Comparison of ENCODE assay signal across 1 cellular context in genomic region chr12:9449657-9450126, GRCh38.
TF ChIP-seq lines count a peak whose summit lies in the region.
"Not testable (repeated sequence)": the region's sequence is repeated elsewhere in the genome, so short reads cannot be mapped to it uniquely, and the experiment has no call there.

No MANE protein-coding gene starts in this region.

TF ChIP-seq in K562, 482 proteins besides CTCF, POLR2A, EP300 and RAD21:
- TF ChIP-seq CC2D1A (IDR thresholded peaks at IDR 0.05) (peak; percentile 91), C11orf30 (IDR thresholded peaks at IDR 0.05; ENCODE audit: low read depth) (peak; percentile 58), MBD2 (IDR thresholded peaks at IDR 0.05; ENCODE audit: borderline replicate concordance, low read depth) (0 out of 2 replicates have a peak, but pooled peaks have one; percentile 22), E2F6 (IDR thresholded peaks at IDR 0.05; ENCODE audit: borderline replicate concordance in 1 of 2, extremely low read depth in 1 of 2, insufficient read depth in 1 of 2, insufficient read length in 1 of 2, low read depth in 1 of 2, low read length in 1 of 2, poor library complexity in 1 of 2, severe bottlenecking in 1 of 2) (peak in 1 of 2 experiments; percentile 2), MEIS2 (IDR thresholded peaks at IDR 0.05; ENCODE audit: partially characterized antibody) (peak; percentile 76), CHAMP1 (IDR thresholded peaks at IDR 0.05) (peak; percentile 91), ZNF316 (IDR thresholded peaks at IDR 0.05) (peak; percentile 85), MAFG (tag; conservative IDR thresholded peaks at IDR 0.05) (peak; percentile 39), SP1 (CRISPR knock-in tag; IDR thresholded peaks at IDR 0.05) (0 out of 2 replicates have a peak, but pooled peaks have one; percentile 25), FOXM1 (IDR thresholded peaks at IDR 0.05; ENCODE audit: low read depth) (peak; percentile 54; the same call in 1 of the 2 replicates), MYBL2 (IDR thresholded peaks at IDR 0.05; ENCODE audit: low read depth) (peak; percentile 18; the same call in 1 of the 2 replicates), ASH1L (IDR thresholded peaks at IDR 0.05; ENCODE audit: borderline replicate concordance, low read depth, partially characterized antibody) (peak; percentile 68), NFYB (IDR thresholded peaks at IDR 0.05; ENCODE audit: extremely low read depth, insufficient read length) (peak; percentile 82), PBX2 (tag; conservative IDR thresholded peaks at IDR 0.05; ENCODE audit: low read depth) (peak; percentile 56), FOXA3 (CRISPR knock-in tag; conservative IDR thresholded peaks at IDR 0.05 in 1 of 2, IDR thresholded peaks at IDR 0.05 in 1 of 2) (peak in 1 of 2 experiments; percentile 84; a peak in 1 of 4 replicates), ZBTB33 (CRISPR knock-in tag; IDR thresholded peaks at IDR 0.05) (peak; percentile 95)
- not testable (repeated sequence) for TF ChIP-seq FOXM1 (CRISPR knock-in tag; IDR thresholded peaks at IDR 0.05; ENCODE audit: low read depth); MYBL2 (CRISPR knock-in tag; IDR thresholded peaks at IDR 0.05; ENCODE audit: borderline replicate concordance); PBX2 (CRISPR knock-in tag; IDR thresholded peaks at IDR 0.05; ENCODE audit: low read depth)
TF ChIP-seq in K562: peak in this region for 16; not testable (repeated sequence) for 466.
